12 cellular contexts compared by ENCODE assay signal in genomic region chr1:71593523-71593922, GRCh38.
DNase-seq lines count a peak whose midpoint lies in the region; ATAC-seq and TF ChIP-seq lines count a peak whose summit lies in the region.
"Had no signal": no experiment of that assay in that cellular context is flagged by ENCODE, and none has a peak within 500 bp of the region (broad histone marks: within the 10 kb centered on the region; RNA-seq: fewer than 3 reads in every experiment).

No MANE protein-coding gene starts in this region.

- H3K79me2 ChIP-seq in hepatocyte: no peaks in the 10 kb centered on the region

- no peaks in the 10 kb centered on the region for H4K20me1 ChIP-seq in hepatocyte (ENCODE audit: insufficient read depth, poor library complexity, severe bottlenecking)

- H3K36me3 Mint-ChIP-seq in MCF 10A (ENCODE audit: insufficient read depth, unreplicated experiment) (no peaks in the 10 kb centered on the region), type B pancreatic cell (no peaks in the 10 kb centered on the region)
- H3K36me3 Mint-ChIP-seq: CD4-positive, alpha-beta memory T cell; natural killer cell had no signal

- CTCF ChIA-PET in MCF 10A (lab: Yijun Ruan, JAX): interaction anchor here (1.4 to 2.7 kb wide), 2 partner anchors 29 to 445 kb away, joined by 5 to 10 read pairs; no protein-coding TSS in a partner anchor

- H3K9me3 Mint-ChIP-seq in MCF 10A (ENCODE audit: unreplicated experiment): no peaks in the 10 kb centered on the region
- H3K9me3 Mint-ChIP-seq in type B pancreatic cell: no peaks in the 10 kb centered on the region

- TF ChIP-seq POLR2A in breast epithelium (IDR thresholded peaks at IDR 0.05): no peak
- no peak for TF ChIP-seq POLR2A in heart left ventricle (IDR thresholded peaks at IDR 0.05)

- TF ChIP-seq CTCF in MCF 10A (IDR thresholded peaks at IDR 0.05; ENCODE audit: unreplicated experiment): peak; percentile 21
- TF ChIP-seq CTCF in breast epithelium (IDR thresholded peaks at IDR 0.05): no peak
- peak; percentile 42; the same call in 1 of the 2 replicates for TF ChIP-seq CTCF in LNCAP (IDR thresholded peaks at IDR 0.05)
- TF ChIP-seq CTCF in cardiac fibroblast (IDR thresholded peaks at IDR 0.05; ENCODE audit: low read depth, low read length): no peak
- TF ChIP-seq CTCF in type B pancreatic cell (conservative IDR thresholded peaks at IDR 0.05): peak; percentile 41
- TF ChIP-seq CTCF in hepatocyte (IDR thresholded peaks at IDR 0.05; ENCODE audit: poor library complexity): no peak
- peak in 2 of 12 donors; percentile 20 to 23 for TF ChIP-seq CTCF in heart left ventricle (IDR thresholded peaks at IDR 0.05)

- intact Hi-C loops in MCF 10A (cut with micrococcal nuclease) (loop anchor here (5.0 kb wide), 1 partner anchor 689 kb away; the partner anchor contains the start of gene NEGR1), breast epithelium (cut with DNase I; ENCODE audit: low total_unique reads) (no loop called here), heart left ventricle (cut with DNase I) (loop anchor here in 1 of 10 donors (5.0 kb wide), 1 partner anchor 439 kb away; no protein-coding TSS in a partner anchor)

- no peak overlapping the region for H3K27ac ChIP-seq in breast epithelium
- no peak overlapping the region for H3K27ac ChIP-seq in hepatocyte
- no peak overlapping the region for H3K27ac ChIP-seq in heart left ventricle

- POLR2A ChIA-PET in MCF 10A (lab: Yijun Ruan, JAX): no interaction called here

- H3K4me2 ChIP-seq in hepatocyte: no peak overlapping the region

- H3K27me3 Mint-ChIP-seq in MCF 10A (ENCODE audit: insufficient read depth, unreplicated experiment) (no peaks in the 10 kb centered on the region), type B pancreatic cell (no peaks in the 10 kb centered on the region)
- H3K27me3 Mint-ChIP-seq: CD4-positive, alpha-beta memory T cell had no signal

- ATAC-seq in heart left ventricle: no peak
- ATAC-seq: natural killer cell had no signal

- no peak overlapping the region for H3K4me3 ChIP-seq in breast epithelium
- H3K4me3 ChIP-seq in cardiac fibroblast (replicated peaks in 1 of 2; ENCODE audit: low read depth in 2 of 2, low read length in 2 of 2): no peak overlapping the region
- H3K4me3 ChIP-seq in hepatocyte: no peak overlapping the region
- no peak overlapping the region for H3K4me3 ChIP-seq in heart left ventricle

- DNase-seq in MCF 10A (ENCODE audit: unreplicated experiment) (peak; percentile 22), breast epithelium (ENCODE audit: low spot score in 2 of 2) (no peak), cardiac fibroblast (ENCODE audit: low read depth in 2 of 2) (peak; percentile 6 to 27), type B pancreatic cell (ENCODE audit: extremely low spot score, unreplicated experiment) (no peak), hepatocyte (ENCODE audit: low spot score) (no peak), heart left ventricle (no peak), inferior parietal cortex (ENCODE audit: extremely low spot score) (no peak)
- DNase-seq: CD4-positive, alpha-beta memory T cell; H7; natural killer cell; substantia nigra had no signal

- BruUV-seq in MCF 10A (replicated peaks; lab: Mats Ljungman, UMichigan): no TSS peak

- H3K9me2 ChIP-seq in hepatocyte (replicated peaks; ENCODE audit: insufficient read depth): no peaks in the 10 kb centered on the region

- no peaks in the 10 kb centered on the region for H3K4me1 ChIP-seq in breast epithelium
- H3K4me1 ChIP-seq in hepatocyte (ENCODE audit: insufficient read depth): no peaks in the 10 kb centered on the region
- H3K4me1 ChIP-seq in heart left ventricle: peaks cover 0 to 9% (median 0%) of the 10 kb centered on the region in 12 donors

- H3K9me3 ChIP-seq in breast epithelium: no peaks in the 10 kb centered on the region
- H3K9me3 ChIP-seq in hepatocyte (ENCODE audit: low read depth): no peaks in the 10 kb centered on the region
- H3K9me3 ChIP-seq in heart left ventricle: no peaks in the 10 kb centered on the region

- H2AFZ ChIP-seq in hepatocyte: no peak overlapping the region

- no peak overlapping the region for H3K27ac Mint-ChIP-seq in MCF 10A (ENCODE audit: low read depth, unreplicated experiment)
- H3K27ac Mint-ChIP-seq in type B pancreatic cell: no peak overlapping the region
- H3K27ac Mint-ChIP-seq: CD4-positive, alpha-beta memory T cell; natural killer cell had no signal

- H3K36me3 ChIP-seq in breast epithelium: no peaks in the 10 kb centered on the region
- no peaks in the 10 kb centered on the region for H3K36me3 ChIP-seq in hepatocyte (replicated peaks; ENCODE audit: insufficient read depth, low read depth)
- no peaks in the 10 kb centered on the region for H3K36me3 ChIP-seq in heart left ventricle

- no peak overlapping the region for H3K4me3 Mint-ChIP-seq in MCF 10A (ENCODE audit: unreplicated experiment)
- no peak overlapping the region for H3K4me3 Mint-ChIP-seq in type B pancreatic cell
- H3K4me3 Mint-ChIP-seq: CD4-positive, alpha-beta memory T cell; natural killer cell had no signal

- no peaks in the 10 kb centered on the region for H3K4me1 Mint-ChIP-seq in MCF 10A (ENCODE audit: insufficient read depth, unreplicated experiment)
- no peaks in the 10 kb centered on the region for H3K4me1 Mint-ChIP-seq in type B pancreatic cell (ENCODE audit: unreplicated experiment)
- H3K4me1 Mint-ChIP-seq: CD4-positive, alpha-beta memory T cell; natural killer cell had no signal

- H3K27me3 ChIP-seq in breast epithelium (no peaks in the 10 kb centered on the region), hepatocyte (no peaks in the 10 kb centered on the region), heart left ventricle (no peaks in the 10 kb centered on the region)

Comparison
In these comparisons a context has a peak if more than half of its experiments do, and no peak if none do; other contexts are left out.
1. DNase-seq: peak in MCF 10A (single experiment) and cardiac fibroblast (2 of 2); none in breast epithelium (0 of 2), type B pancreatic cell (single experiment), hepatocyte (single experiment), heart left ventricle (0 of 5) and inferior parietal cortex (single experiment).
2. CTCF ChIP-seq: peak in MCF 10A (single experiment), LNCAP (single experiment) and type B pancreatic cell (single experiment); none in breast epithelium (0 of 3), cardiac fibroblast (single experiment) and hepatocyte (single experiment).